In genomic region chr17:49980703-49981197, GRCh38 we compare ENCODE assay signal across 16 cellular contexts. TPM values are rescaled to one million over a fixed set of nuclear protein-coding genes. Genes with fewer than 3 reads are reported as not detected.
DNase-seq lines count a peak whose midpoint lies in the region; ATAC-seq and TF ChIP-seq lines count a peak whose summit lies in the region.
"Had no signal": no experiment of that assay in that cellular context is flagged by ENCODE, and none has a peak within 500 bp of the region (broad histone marks: within the 10 kb centered on the region; RNA-seq: fewer than 3 reads in every experiment).

No MANE protein-coding gene starts in this region.

- H3K27ac ChIP-seq in breast epithelium (no peak overlapping the region), trophoblast cell (ENCODE audit: low read depth, low read length) (peak overlapping the region; percentile 20)
- H3K27ac ChIP-seq: left lung, transverse colon had no signal

- no peak overlapping the region for H3K23ac ChIP-seq in trophoblast cell (ENCODE audit: low read length)

- WGBS in trophoblast cell (ENCODE audit: extremely low coverage, insufficient coverage, insufficient read length): no CpG with 5 or more reads among the region's 7 CpGs

- CTCF ChIA-PET in MCF 10A (lab: Yijun Ruan, JAX): interaction anchor here (0.5 to 7.9 kb wide), 4 partner anchors 16 to 279 kb away, joined by 4 to 80 read pairs (median 20); partner anchors contain the start of gene DLX3

- no peak overlapping the region for H4K8ac ChIP-seq in trophoblast cell (ENCODE audit: low read depth, low read length)

- H3K4ac ChIP-seq in trophoblast cell (ENCODE audit: low read depth, low read length): no peak overlapping the region

- H3K27ac Mint-ChIP-seq in MCF 10A (ENCODE audit: low read depth, unreplicated experiment): no peak overlapping the region

- H3K4me3 Mint-ChIP-seq in MCF 10A (ENCODE audit: unreplicated experiment): no peak overlapping the region

- no peak overlapping the region for H2AK5ac ChIP-seq in trophoblast cell (ENCODE audit: low read length)

- no peaks in the 10 kb centered on the region for H3K27me3 Mint-ChIP-seq in MCF 10A (ENCODE audit: insufficient read depth, unreplicated experiment)

- intact Hi-C loops in MCF 10A (cut with micrococcal nuclease) (no loop called here), breast epithelium (cut with DNase I; ENCODE audit: low total_unique reads) (no loop called here)

- H2BK12ac ChIP-seq in trophoblast cell (ENCODE audit: low read length): no peak overlapping the region

- no peak overlapping the region for H3K14ac ChIP-seq in trophoblast cell (ENCODE audit: low read length)

- H2BK5ac ChIP-seq in trophoblast cell (ENCODE audit: low read depth, low read length, poor library complexity): no peak overlapping the region

- H3K27me3 ChIP-seq in breast epithelium (peaks cover 0 to 32% of the 10 kb centered on the region in 2 donors), trophoblast cell (ENCODE audit: insufficient read depth, low read length) (no peaks in the 10 kb centered on the region)

- TF ChIP-seq POLR2A in breast epithelium (IDR thresholded peaks at IDR 0.05): no peak

- no peaks in the 10 kb centered on the region for H3K36me3 ChIP-seq in breast epithelium
- H3K36me3 ChIP-seq in trophoblast cell (ENCODE audit: control insufficient read depth in 1 of 2, insufficient read depth in 2 of 2, low read length in 2 of 2): no peaks in the 10 kb centered on the region
- H3K36me3 ChIP-seq: left lung, transverse colon had no signal

- H4K91ac ChIP-seq in trophoblast cell (ENCODE audit: low read depth, low read length): no peak overlapping the region

- H3K9me3 Mint-ChIP-seq in MCF 10A (ENCODE audit: unreplicated experiment): no peaks in the 10 kb centered on the region

- H3K4me1 Mint-ChIP-seq in MCF 10A (ENCODE audit: insufficient read depth, unreplicated experiment): peaks cover 31% of the 10 kb centered on the region

- H3K9ac ChIP-seq in trophoblast cell (ENCODE audit: low read length): no peak overlapping the region

- H3K4me3 ChIP-seq in breast epithelium (no peak overlapping the region), epithelial cell of esophagus (ENCODE audit: low read length) (no peak overlapping the region), trophoblast cell (ENCODE audit: low read depth, low read length) (no peak overlapping the region)
- H3K4me3 ChIP-seq: left lung, transverse colon had no signal

- no peaks in the 10 kb centered on the region for H3K79me2 ChIP-seq in trophoblast cell (ENCODE audit: control insufficient read depth, insufficient read depth, low read length, poor library complexity)

- no peak overlapping the region for H4K12ac ChIP-seq in trophoblast cell (ENCODE audit: low read depth, low read length)

- DNase-seq in MCF 10A (ENCODE audit: unreplicated experiment) (peak; percentile 37), breast epithelium (ENCODE audit: low spot score in 2 of 2) (no peak), NCI-H82 treated with DMSO at 0.1 percent for 48 hours (lab: John Stamatoyannopoulos, UW; ENCODE audit: unreplicated experiment) (peak; percentile 58), epithelial cell of esophagus (ENCODE audit: low read depth) (peak; percentile 82), trophoblast cell (no peak), NCI-H2029 (lab: John Stamatoyannopoulos, UW) (no peak), NCI-H748 treated with DMSO at 0.1 percent for 48 hours (lab: John Stamatoyannopoulos, UW) (no peak)
- DNase-seq: activated CD8-positive, alpha-beta memory T cell treated with anti-CD3 and anti-CD28 coated beads for 24 hours; DMS79 treated with DMSO at 0.1 percent for 48 hours; effector memory CD4-positive, alpha-beta T cell; left lung; NCI-H524 treated with DMSO at 0.1 percent for 48 hours; small intestine; transverse colon had no signal

- H2BK120ac ChIP-seq in trophoblast cell (ENCODE audit: insufficient read depth, low read length, poor library complexity): no peak overlapping the region

- H3K9me3 ChIP-seq in breast epithelium (no peaks in the 10 kb centered on the region), trophoblast cell (ENCODE audit: insufficient read depth, low read depth, low read length) (peaks cover 5% of the 10 kb centered on the region)
- H3K9me3 ChIP-seq: left lung, transverse colon had no signal

- H3K79me1 ChIP-seq in trophoblast cell (ENCODE audit: low read length): peaks cover 2% of the 10 kb centered on the region

- POLR2A ChIA-PET in MCF 10A (lab: Yijun Ruan, JAX): interaction anchor here (0.5 to 5.4 kb wide), 6 partner anchors 13 to 446 kb away, joined by 3 to 34 read pairs (median 4); partner anchors contain the start of gene DLX4

- H3K4me2 ChIP-seq in trophoblast cell (ENCODE audit: low read length): no peak overlapping the region

- no TSS peak for BruUV-seq in MCF 10A (replicated peaks; lab: Mats Ljungman, UMichigan)

- ATAC-seq in HG03520 (IDR thresholded peaks at IDR 0.05; ENCODE audit: unreplicated experiment): no peak
- ATAC-seq: left lung had no signal

- no peak overlapping the region for H3K18ac ChIP-seq in trophoblast cell (ENCODE audit: low read length)

- H2AFZ ChIP-seq in trophoblast cell (ENCODE audit: insufficient read depth, low read length, poor library complexity): no peak overlapping the region

- no peaks in the 10 kb centered on the region for H3K4me1 ChIP-seq in breast epithelium
- peaks cover 19 to 22% of the 10 kb centered on the region in 2 experiments for H3K4me1 ChIP-seq in trophoblast cell (ENCODE audit: control insufficient read depth in 1 of 2, insufficient read depth in 2 of 2, low read length in 2 of 2)
- H3K4me1 ChIP-seq: left lung, transverse colon had no signal

- no peaks in the 10 kb centered on the region for H3K36me3 Mint-ChIP-seq in MCF 10A (ENCODE audit: insufficient read depth, unreplicated experiment)

- TF ChIP-seq CTCF in MCF 10A (IDR thresholded peaks at IDR 0.05; ENCODE audit: unreplicated experiment) (no peak), breast epithelium (IDR thresholded peaks at IDR 0.05) (no peak), epithelial cell of esophagus (IDR thresholded peaks at IDR 0.05; ENCODE audit: insufficient read depth, low read depth, low read length, missing control alignments) (no peak)

RNA-seq across cellular contexts. Expression of gene DLX4, which starts 11.8 kb away (rescaled TPM):
- total RNA-seq in MCF 10A (2022) (0.32 and 0.56 TPM in 2 replicates), breast epithelium (under 1 TPM in 1 of 3 donors, not detected in 2; 0.44 TPM)
- 11.8 and 12.7 TPM in 2 replicates for polyA plus RNA-seq in trophoblast cell (2013)
- total RNA-seq: transverse colon had no signal

RNA-seq across cellular contexts. Expression of gene DLX3, which starts 14.3 kb away (rescaled TPM):
- total RNA-seq in MCF 10A (2022) (not detected in 2 replicates), breast epithelium (under 1 TPM in 2 of 3 donors, not detected in 1; 0.44 to 0.98 TPM)
- 113 and 120 TPM in 2 replicates for polyA plus RNA-seq in trophoblast cell (2013)
- total RNA-seq: cardiac septum, transverse colon had no signal

Comparison
In these comparisons a context has a peak if more than half of its experiments do, and no peak if none do; other contexts are left out.
1. DNase-seq: peak in MCF 10A (single experiment), NCI-H82 treated with DMSO at 0.1 percent for 48 hours (single experiment) and epithelial cell of esophagus (single experiment); none in breast epithelium (0 of 2), trophoblast cell (0 of 2), NCI-H2029 (single experiment) and NCI-H748 treated with DMSO at 0.1 percent for 48 hours (single experiment).